In the genomic region with DNA sequence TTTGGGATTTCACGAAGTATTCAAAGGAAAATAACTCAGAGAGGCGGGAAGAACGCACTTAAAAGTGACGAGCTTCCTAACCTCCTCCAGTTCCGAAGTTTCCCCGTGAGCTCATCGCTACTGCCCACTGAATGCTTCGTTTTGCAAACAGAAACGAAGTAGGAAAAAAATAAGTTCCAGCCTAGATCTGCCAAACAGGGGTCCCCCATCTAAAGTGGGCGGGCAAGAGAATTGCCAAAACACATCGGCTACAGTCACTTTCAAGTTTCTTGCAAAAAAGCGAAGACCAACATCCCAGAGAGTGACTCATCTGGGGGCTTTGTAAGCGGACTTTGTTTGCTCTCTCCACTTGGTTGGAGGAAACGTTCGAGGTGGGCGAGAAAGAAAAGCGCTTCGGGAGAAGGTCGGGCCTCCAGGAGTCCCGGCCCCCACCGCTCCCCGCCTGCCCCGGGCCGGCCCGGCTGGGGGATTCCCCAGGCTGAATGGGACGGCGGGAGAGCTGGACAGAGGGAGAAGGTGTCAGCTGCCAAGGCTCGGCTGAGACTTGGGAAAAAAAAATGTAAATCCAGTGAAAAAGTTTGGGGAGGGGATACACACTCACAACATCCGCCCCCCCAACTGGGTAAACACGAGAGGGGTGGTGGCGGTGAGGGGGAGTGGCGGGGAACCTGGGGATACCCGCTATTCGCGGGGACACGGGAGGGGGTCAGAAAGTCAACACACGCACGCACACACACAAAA, we compare ENCODE assay signal across 2 cellular contexts.
TF ChIP-seq lines count a peak whose summit lies in the region.

No MANE protein-coding gene starts in this region.

TF ChIP-seq in Ishikawa, 13 proteins besides CTCF, POLR2A, EP300 and RAD21:
- TF ChIP-seq, protein P1, sequence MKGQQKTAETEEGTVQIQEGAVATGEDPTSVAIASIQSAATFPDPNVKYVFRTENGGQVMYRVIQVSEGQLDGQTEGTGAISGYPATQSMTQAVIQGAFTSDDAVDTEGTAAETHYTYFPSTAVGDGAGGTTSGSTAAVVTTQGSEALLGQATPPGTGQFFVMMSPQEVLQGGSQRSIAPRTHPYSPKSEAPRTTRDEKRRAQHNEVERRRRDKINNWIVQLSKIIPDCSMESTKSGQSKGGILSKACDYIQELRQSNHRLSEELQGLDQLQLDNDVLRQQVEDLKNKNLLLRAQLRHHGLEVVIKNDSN (IDR thresholded peaks at IDR 0.05), result no peak
- TF ChIP-seq, protein P2, sequence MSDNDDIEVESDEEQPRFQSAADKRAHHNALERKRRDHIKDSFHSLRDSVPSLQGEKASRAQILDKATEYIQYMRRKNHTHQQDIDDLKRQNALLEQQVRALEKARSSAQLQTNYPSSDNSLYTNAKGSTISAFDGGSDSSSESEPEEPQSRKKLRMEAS (IDR thresholded peaks at IDR 0.05), result 0 out of 2 replicates have a peak, but pooled peaks have one; percentile 26
- TF ChIP-seq TCF12 (IDR thresholded peaks at IDR 0.05; ENCODE audit: low read depth) (no peak), ZBTB7A (IDR thresholded peaks at IDR 0.05; ENCODE audit: low read depth) (peak; percentile 83; the same call in 1 of the 2 replicates)
- TF ChIP-seq, protein P3, sequence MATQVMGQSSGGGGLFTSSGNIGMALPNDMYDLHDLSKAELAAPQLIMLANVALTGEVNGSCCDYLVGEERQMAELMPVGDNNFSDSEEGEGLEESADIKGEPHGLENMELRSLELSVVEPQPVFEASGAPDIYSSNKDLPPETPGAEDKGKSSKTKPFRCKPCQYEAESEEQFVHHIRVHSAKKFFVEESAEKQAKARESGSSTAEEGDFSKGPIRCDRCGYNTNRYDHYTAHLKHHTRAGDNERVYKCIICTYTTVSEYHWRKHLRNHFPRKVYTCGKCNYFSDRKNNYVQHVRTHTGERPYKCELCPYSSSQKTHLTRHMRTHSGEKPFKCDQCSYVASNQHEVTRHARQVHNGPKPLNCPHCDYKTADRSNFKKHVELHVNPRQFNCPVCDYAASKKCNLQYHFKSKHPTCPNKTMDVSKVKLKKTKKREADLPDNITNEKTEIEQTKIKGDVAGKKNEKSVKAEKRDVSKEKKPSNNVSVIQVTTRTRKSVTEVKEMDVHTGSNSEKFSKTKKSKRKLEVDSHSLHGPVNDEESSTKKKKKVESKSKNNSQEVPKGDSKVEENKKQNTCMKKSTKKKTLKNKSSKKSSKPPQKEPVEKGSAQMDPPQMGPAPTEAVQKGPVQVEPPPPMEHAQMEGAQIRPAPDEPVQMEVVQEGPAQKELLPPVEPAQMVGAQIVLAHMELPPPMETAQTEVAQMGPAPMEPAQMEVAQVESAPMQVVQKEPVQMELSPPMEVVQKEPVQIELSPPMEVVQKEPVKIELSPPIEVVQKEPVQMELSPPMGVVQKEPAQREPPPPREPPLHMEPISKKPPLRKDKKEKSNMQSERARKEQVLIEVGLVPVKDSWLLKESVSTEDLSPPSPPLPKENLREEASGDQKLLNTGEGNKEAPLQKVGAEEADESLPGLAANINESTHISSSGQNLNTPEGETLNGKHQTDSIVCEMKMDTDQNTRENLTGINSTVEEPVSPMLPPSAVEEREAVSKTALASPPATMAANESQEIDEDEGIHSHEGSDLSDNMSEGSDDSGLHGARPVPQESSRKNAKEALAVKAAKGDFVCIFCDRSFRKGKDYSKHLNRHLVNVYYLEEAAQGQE (IDR thresholded peaks at IDR 0.05; ENCODE audit: low read depth), result peak; percentile 46; the same call in 1 of the 2 replicates

TF ChIP-seq in HepG2, 621 proteins besides CTCF, POLR2A, EP300 and RAD21 (continues in another document):
- TF ChIP-seq NR2C2 (CRISPR knock-in tag; IDR thresholded peaks at IDR 0.05; ENCODE audit: borderline replicate concordance) (no peak), ZNF382 (CRISPR knock-in tag; IDR thresholded peaks at IDR 0.05; ENCODE audit: borderline replicate concordance) (no peak), ZNF12 (CRISPR knock-in tag; IDR thresholded peaks at IDR 0.05) (no peak; the same call in 1 of the 2 replicates), FOXM1 (CRISPR knock-in tag; IDR thresholded peaks at IDR 0.05) (no peak), ZSCAN29 (CRISPR knock-in tag; conservative IDR thresholded peaks at IDR 0.05) (no peak), MED13 (CRISPR knock-in tag; IDR thresholded peaks at IDR 0.05) (no peak), KLF9 (CRISPR knock-in tag; IDR thresholded peaks at IDR 0.05; ENCODE audit: low read depth) (0 out of 2 replicates have a peak, but pooled peaks have one; percentile 50), POGZ (CRISPR knock-in tag; IDR thresholded peaks at IDR 0.05) (no peak), FOXK2 (IDR thresholded peaks at IDR 0.05) (no peak), ZNF619 (CRISPR knock-in tag; IDR thresholded peaks at IDR 0.05) (no peak), STAT5B (CRISPR knock-in tag; IDR thresholded peaks at IDR 0.05) (no peak), RXRA (CRISPR knock-in tag; IDR thresholded peaks at IDR 0.05) (0 out of 2 replicates have a peak, but pooled peaks have one; percentile 9), RNF2 (conservative IDR thresholded peaks at IDR 0.05; ENCODE audit: low read depth) (no peak), REXO4 (CRISPR knock-in tag; IDR thresholded peaks at IDR 0.05; ENCODE audit: borderline replicate concordance) (no peak), RORA (CRISPR knock-in tag; IDR thresholded peaks at IDR 0.05) (no peak), ZEB1 (IDR thresholded peaks at IDR 0.05; ENCODE audit: insufficient replicate concordance, low read depth) (no peak), TAF1 (CRISPR knock-in tag; IDR thresholded peaks at IDR 0.05) (no peak; the same call in none of the 2 replicates), ARNTL (CRISPR knock-in tag; IDR thresholded peaks at IDR 0.05) (peak; percentile 52; the same call in 1 of the 2 replicates), NRL (CRISPR knock-in tag; IDR thresholded peaks at IDR 0.05; ENCODE audit: borderline replicate concordance) (peak; percentile 26; the same call in 1 of the 2 replicates), JDP2 (CRISPR knock-in tag; IDR thresholded peaks at IDR 0.05; ENCODE audit: borderline replicate concordance) (no peak), RBFOX2 (IDR thresholded peaks at IDR 0.05; ENCODE audit: low read depth, low read length) (peak; percentile 10; the same call in 1 of the 2 replicates), RFXAP (CRISPR knock-in tag; IDR thresholded peaks at IDR 0.05; ENCODE audit: borderline replicate concordance) (no peak), BRD4 (CRISPR knock-in tag; IDR thresholded peaks at IDR 0.05) (no peak), RBAK (CRISPR knock-in tag; IDR thresholded peaks at IDR 0.05) (no peak), ZNF543 (CRISPR knock-in tag; IDR thresholded peaks at IDR 0.05) (no peak), ZNF337 (CRISPR knock-in tag; IDR thresholded peaks at IDR 0.05; ENCODE audit: borderline replicate concordance, low read depth) (no peak), ZNF510 (CRISPR knock-in tag; IDR thresholded peaks at IDR 0.05; ENCODE audit: low read depth) (no peak), ZNF367 (CRISPR knock-in tag; IDR thresholded peaks at IDR 0.05; ENCODE audit: borderline replicate concordance) (no peak), ZNF3 (CRISPR knock-in tag; IDR thresholded peaks at IDR 0.05) (no peak), ZNF703 (CRISPR knock-in tag; IDR thresholded peaks at IDR 0.05; ENCODE audit: borderline replicate concordance) (no peak), ZMYM3 (CRISPR knock-in tag; IDR thresholded peaks at IDR 0.05) (no peak), SALL2 (CRISPR knock-in tag; IDR thresholded peaks at IDR 0.05) (0 out of 2 replicates have a peak, but pooled peaks have one; percentile 18)
- TF ChIP-seq, protein P4, sequence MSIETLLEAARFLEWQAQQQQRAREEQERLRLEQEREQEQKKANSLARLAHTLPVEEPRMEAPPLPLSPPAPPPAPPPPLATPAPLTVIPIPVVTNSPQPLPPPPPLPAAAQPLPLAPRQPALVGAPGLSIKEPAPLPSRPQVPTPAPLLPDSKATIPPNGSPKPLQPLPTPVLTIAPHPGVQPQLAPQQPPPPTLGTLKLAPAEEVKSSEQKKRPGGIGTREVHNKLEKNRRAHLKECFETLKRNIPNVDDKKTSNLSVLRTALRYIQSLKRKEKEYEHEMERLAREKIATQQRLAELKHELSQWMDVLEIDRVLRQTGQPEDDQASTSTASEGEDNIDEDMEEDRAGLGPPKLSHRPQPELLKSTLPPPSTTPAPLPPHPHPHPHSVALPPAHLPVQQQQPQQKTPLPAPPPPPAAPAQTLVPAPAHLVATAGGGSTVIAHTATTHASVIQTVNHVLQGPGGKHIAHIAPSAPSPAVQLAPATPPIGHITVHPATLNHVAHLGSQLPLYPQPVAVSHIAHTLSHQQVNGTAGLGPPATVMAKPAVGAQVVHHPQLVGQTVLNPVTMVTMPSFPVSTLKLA (IDR thresholded peaks at IDR 0.05), result no peak
- TF ChIP-seq, protein P5, sequence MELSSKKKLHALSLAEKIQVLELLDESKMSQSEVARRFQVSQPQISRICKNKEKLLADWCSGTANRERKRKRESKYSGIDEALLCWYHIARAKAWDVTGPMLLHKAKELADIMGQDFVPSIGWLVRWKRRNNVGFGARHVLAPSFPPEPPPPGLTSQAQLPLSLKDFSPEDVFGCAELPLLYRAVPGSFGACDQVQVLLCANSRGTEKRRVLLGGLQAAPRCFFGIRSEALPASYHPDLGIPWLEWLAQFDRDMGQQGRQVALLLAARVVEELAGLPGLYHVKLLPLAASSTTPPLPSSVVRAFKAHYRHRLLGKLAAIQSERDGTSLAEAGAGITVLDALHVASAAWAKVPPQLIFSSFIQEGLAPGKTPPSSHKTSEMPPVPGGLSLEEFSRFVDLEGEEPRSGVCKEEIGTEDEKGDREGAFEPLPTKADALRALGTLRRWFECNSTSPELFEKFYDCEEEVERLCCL (CRISPR knock-in tag; IDR thresholded peaks at IDR 0.05; ENCODE audit: borderline replicate concordance), result no peak
- TF ChIP-seq, protein P6, sequence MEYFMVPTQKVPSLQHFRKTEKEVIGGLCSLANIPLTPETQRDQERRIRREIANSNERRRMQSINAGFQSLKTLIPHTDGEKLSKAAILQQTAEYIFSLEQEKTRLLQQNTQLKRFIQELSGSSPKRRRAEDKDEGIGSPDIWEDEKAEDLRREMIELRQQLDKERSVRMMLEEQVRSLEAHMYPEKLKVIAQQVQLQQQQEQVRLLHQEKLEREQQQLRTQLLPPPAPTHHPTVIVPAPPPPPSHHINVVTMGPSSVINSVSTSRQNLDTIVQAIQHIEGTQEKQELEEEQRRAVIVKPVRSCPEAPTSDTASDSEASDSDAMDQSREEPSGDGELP (IDR thresholded peaks at IDR 0.05; ENCODE audit: borderline replicate concordance, low read depth), result no peak
- TF ChIP-seq, protein P7, sequence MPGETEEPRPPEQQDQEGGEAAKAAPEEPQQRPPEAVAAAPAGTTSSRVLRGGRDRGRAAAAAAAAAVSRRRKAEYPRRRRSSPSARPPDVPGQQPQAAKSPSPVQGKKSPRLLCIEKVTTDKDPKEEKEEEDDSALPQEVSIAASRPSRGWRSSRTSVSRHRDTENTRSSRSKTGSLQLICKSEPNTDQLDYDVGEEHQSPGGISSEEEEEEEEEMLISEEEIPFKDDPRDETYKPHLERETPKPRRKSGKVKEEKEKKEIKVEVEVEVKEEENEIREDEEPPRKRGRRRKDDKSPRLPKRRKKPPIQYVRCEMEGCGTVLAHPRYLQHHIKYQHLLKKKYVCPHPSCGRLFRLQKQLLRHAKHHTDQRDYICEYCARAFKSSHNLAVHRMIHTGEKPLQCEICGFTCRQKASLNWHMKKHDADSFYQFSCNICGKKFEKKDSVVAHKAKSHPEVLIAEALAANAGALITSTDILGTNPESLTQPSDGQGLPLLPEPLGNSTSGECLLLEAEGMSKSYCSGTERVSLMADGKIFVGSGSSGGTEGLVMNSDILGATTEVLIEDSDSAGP (CRISPR knock-in tag; IDR thresholded peaks at IDR 0.05; ENCODE audit: borderline replicate concordance), result no peak
- TF ChIP-seq, protein P8, sequence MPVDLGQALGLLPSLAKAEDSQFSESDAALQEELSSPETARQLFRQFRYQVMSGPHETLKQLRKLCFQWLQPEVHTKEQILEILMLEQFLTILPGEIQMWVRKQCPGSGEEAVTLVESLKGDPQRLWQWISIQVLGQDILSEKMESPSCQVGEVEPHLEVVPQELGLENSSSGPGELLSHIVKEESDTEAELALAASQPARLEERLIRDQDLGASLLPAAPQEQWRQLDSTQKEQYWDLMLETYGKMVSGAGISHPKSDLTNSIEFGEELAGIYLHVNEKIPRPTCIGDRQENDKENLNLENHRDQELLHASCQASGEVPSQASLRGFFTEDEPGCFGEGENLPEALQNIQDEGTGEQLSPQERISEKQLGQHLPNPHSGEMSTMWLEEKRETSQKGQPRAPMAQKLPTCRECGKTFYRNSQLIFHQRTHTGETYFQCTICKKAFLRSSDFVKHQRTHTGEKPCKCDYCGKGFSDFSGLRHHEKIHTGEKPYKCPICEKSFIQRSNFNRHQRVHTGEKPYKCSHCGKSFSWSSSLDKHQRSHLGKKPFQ (CRISPR knock-in tag; IDR thresholded peaks at IDR 0.05; ENCODE audit: insufficient replicate concordance), result no peak
- TF ChIP-seq, protein P9, sequence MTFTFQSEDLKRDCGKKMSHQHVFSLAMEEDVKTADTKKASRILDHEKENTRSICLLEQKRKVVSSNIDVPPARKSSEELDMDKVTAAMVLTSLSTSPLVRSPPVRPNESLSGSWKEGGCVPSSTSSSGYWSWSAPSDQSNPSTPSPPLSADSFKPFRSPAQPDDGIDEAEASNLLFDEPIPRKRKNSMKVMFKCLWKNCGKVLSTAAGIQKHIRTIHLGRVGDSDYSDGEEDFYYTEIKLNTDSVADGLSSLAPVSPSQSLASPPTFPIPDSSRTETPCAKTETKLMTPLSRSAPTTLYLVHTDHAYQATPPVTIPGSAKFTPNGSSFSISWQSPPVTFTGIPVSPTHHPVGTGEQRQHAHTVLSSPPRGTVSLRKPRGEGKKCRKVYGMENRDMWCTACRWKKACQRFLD (CRISPR knock-in tag; IDR thresholded peaks at IDR 0.05; ENCODE audit: borderline replicate concordance), result no peak
- TF ChIP-seq, protein P10, sequence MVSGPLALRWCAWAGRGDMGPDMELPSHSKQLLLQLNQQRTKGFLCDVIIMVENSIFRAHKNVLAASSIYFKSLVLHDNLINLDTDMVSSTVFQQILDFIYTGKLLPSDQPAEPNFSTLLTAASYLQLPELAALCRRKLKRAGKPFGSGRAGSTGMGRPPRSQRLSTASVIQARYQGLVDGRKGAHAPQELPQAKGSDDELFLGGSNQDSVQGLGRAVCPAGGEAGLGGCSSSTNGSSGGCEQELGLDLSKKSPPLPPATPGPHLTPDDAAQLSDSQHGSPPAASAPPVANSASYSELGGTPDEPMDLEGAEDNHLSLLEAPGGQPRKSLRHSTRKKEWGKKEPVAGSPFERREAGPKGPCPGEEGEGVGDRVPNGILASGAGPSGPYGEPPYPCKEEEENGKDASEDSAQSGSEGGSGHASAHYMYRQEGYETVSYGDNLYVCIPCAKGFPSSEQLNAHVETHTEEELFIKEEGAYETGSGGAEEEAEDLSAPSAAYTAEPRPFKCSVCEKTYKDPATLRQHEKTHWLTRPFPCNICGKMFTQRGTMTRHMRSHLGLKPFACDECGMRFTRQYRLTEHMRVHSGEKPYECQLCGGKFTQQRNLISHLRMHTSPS (CRISPR knock-in tag; IDR thresholded peaks at IDR 0.05; ENCODE audit: low read depth), result no peak
